ENCODE assay signal across 17 cellular contexts in genomic region chr11:34488855-34489557, GRCh38. TPM values are rescaled to one million over a fixed set of nuclear protein-coding genes. Genes with fewer than 3 reads are reported as not detected.
DNase-seq lines count a peak whose midpoint lies in the region; ATAC-seq, FAIRE-seq and TF ChIP-seq lines count a peak whose summit lies in the region.
"Had no signal": no experiment of that assay in that cellular context is flagged by ENCODE, and none has a peak within 500 bp of the region (broad histone marks: within the 10 kb centered on the region; RNA-seq: fewer than 3 reads in every experiment).

No MANE protein-coding gene starts in this region.

- no peak for TF ChIP-seq POLR2A in GM12892 (IDR thresholded peaks at IDR 0.05; ENCODE audit: low read depth, low read length)

- H3K27ac ChIP-seq in coronary artery (no peak overlapping the region), mesendoderm (ENCODE audit: low read depth, low read length) (no peak overlapping the region)
- H3K27ac ChIP-seq: C4-2B, GM23248 had no signal

- no peak overlapping the region for H2BK5ac ChIP-seq in mesendoderm (ENCODE audit: low read length)

- H3K9ac ChIP-seq in mesendoderm (ENCODE audit: low read length), result no peak overlapping the region
- H3K9ac ChIP-seq: GM23248 had no signal

- H3K4me3 ChIP-seq in coronary artery, result no peak overlapping the region
- no peak overlapping the region for H3K4me3 ChIP-seq in mesendoderm (ENCODE audit: low read length)
- H3K4me3 ChIP-seq: GM23248 had no signal

- no peak overlapping the region for H2AK5ac ChIP-seq in mesendoderm (ENCODE audit: low read length)

- H3K56ac ChIP-seq in mesendoderm (ENCODE audit: low read length), result no peak overlapping the region

- DNase-seq in GM12892 (ENCODE audit: insufficient read length), result no peak
- peak; percentile 35 for DNase-seq in coronary artery (ENCODE audit: low spot score)
- peak; percentile 15 for DNase-seq in ureter (ENCODE audit: low spot score)
- DNase-seq in HuH-7 (ENCODE audit: low spot score), result no peak
- no peak for DNase-seq in mesendoderm
- DNase-seq in AG08395 (ENCODE audit: low spot score), result no peak
- DNase-seq: BE2C; CD4-positive, alpha-beta memory T cell; DMS79; GM23248; H9; IMR-90; KBM-7 had no signal

- no peak overlapping the region for H2BK120ac ChIP-seq in mesendoderm (ENCODE audit: low read depth, low read length)

- no peaks in the 10 kb centered on the region for H3K4me1 ChIP-seq in mesendoderm (ENCODE audit: control insufficient read depth, low read depth, low read length)
- H3K4me1 ChIP-seq: BE2C had no signal

- no peak overlapping the region for H3K23ac ChIP-seq in mesendoderm (ENCODE audit: low read length)

- no peak overlapping the region for H3K18ac ChIP-seq in mesendoderm (ENCODE audit: low read length)

- H3K79me1 ChIP-seq in mesendoderm (ENCODE audit: low read length), result no peaks in the 10 kb centered on the region

- H3K36me3 ChIP-seq in mesendoderm (ENCODE audit: control insufficient read depth, insufficient read depth, low read length), result no peaks in the 10 kb centered on the region
- H3K36me3 ChIP-seq: BE2C had no signal

- no peak overlapping the region for H4K8ac ChIP-seq in mesendoderm (ENCODE audit: low read depth, low read length)

- TF ChIP-seq CTCF in coronary artery (IDR thresholded peaks at IDR 0.05), result no peak

- ATAC-seq in GM19025 (IDR thresholded peaks at IDR 0.05; ENCODE audit: low read depth, unreplicated experiment), result peak; percentile 55

- no peaks in the 10 kb centered on the region for H3K27me3 ChIP-seq in mesendoderm (ENCODE audit: insufficient read depth, low read length, poor library complexity)
- H3K27me3 ChIP-seq: BE2C had no signal

- H4K5ac ChIP-seq in mesendoderm (ENCODE audit: low read length), result no peak overlapping the region

- no peak overlapping the region for H3K4me2 ChIP-seq in mesendoderm (ENCODE audit: low read length)

- FAIRE-seq in GM12892 (lab: Jason Lieb, UNC), result peak; percentile 90
- FAIRE-seq: A204.1 had no signal

- no peak overlapping the region for H2BK15ac ChIP-seq in mesendoderm (replicated peaks; ENCODE audit: low read depth)

- no peak overlapping the region for H3K4ac ChIP-seq in mesendoderm (ENCODE audit: low read depth, low read length)

- no peaks in the 10 kb centered on the region for H3K79me2 ChIP-seq in mesendoderm (ENCODE audit: control insufficient read depth, insufficient read depth, low read length)

- WGBS in mesendoderm (ENCODE audit: extremely low coverage, insufficient coverage, low lambda C conversion rate), result no CpG with 5 or more reads among the region's 12 CpGs

RNA-seq across cellular contexts. Expression of gene ELF5, which starts 24.6 kb away (rescaled TPM):
- not detected for polyA plus RNA-seq in GM12892 (2012; ENCODE audit: missing spikeins)
- 70.3 TPM for total RNA-seq in ureter
- 0.01 TPM for polyA plus RNA-seq in mesendoderm (2013, experiment 1 of 2)
- not detected for polyA plus RNA-seq in mesendoderm (2013, experiment 2 of 2)
- total RNA-seq: CD4-positive, alpha-beta memory T cell; G401; GM23248; H9; IMR-90 had no signal
- polyA plus RNA-seq: CD4-positive, alpha-beta memory T cell; GM23248; IMR-90 had no signal

RNA-seq across cellular contexts. Expression of gene CAT, which starts 50.3 kb away (rescaled TPM):
- polyA plus RNA-seq in GM12892 (2012; ENCODE audit: missing spikeins), result 33.3 TPM
- total RNA-seq in ureter, result 135 TPM
- polyA plus RNA-seq in mesendoderm (2013, experiment 1 of 2), result 4.3 TPM
- 4.5 TPM for polyA plus RNA-seq in mesendoderm (2013, experiment 2 of 2)

Comparison
In these comparisons a context has a peak if more than half of its experiments do, and no peak if none do; other contexts are left out.
1. DNase-seq: peak in coronary artery (single experiment) and ureter (single experiment); none in GM12892 (single experiment), HuH-7 (single experiment), mesendoderm (single experiment) and AG08395 (single experiment).